16 cellular contexts compared by ENCODE assay signal in genomic region chr2:146124741-146125140, GRCh38.
DNase-seq lines count a peak whose midpoint lies in the region; ATAC-seq and TF ChIP-seq lines count a peak whose summit lies in the region.
"Had no signal": no experiment of that assay in that cellular context is flagged by ENCODE, and none has a peak within 500 bp of the region (broad histone marks: within the 10 kb centered on the region; RNA-seq: fewer than 3 reads in every experiment).

No MANE protein-coding gene starts in this region.

- DNase-seq in AG08395 (ENCODE audit: low spot score) (peak; percentile 26), LHCN-M2 (ENCODE audit: low read depth) (peak; percentile 83), amniotic epithelial cell (ENCODE audit: low read depth) (peak; percentile 94), foreskin melanocyte (peak; percentile 13), Caco-2 (no peak), NCI-H345 (lab: John Stamatoyannopoulos, UW) (no peak), NCI-H1417 treated with DMSO at 0.1 percent for 48 hours (lab: John Stamatoyannopoulos, UW) (no peak)
- DNase-seq: activated CD4-positive, alpha-beta T cell treated with anti-CD3 and anti-CD28 coated beads for 36 hours; activated T-cell treated with anti-CD3 and anti-CD28 coated beads, Interleukin-2, amount 50 U/mL, for 1 hour; adrenal gland; H7; MM.1S; tibial artery had no signal

- no peak for TF ChIP-seq CTCF in Caco-2 (IDR thresholded peaks at IDR 0.05; ENCODE audit: insufficient read depth in 1 of 2, low read depth in 1 of 2, low read length in 1 of 2, severe bottlenecking in 1 of 2, unreplicated experiment in 1 of 2)

- H3K9me3 ChIP-seq in Caco-2 = no peaks in the 10 kb centered on the region
- H3K9me3 ChIP-seq: adrenal gland, tibial artery had no signal

- POLR2A ChIA-PET in Caco-2 (lab: Charles Lee) = no interaction called here

- no peaks in the 10 kb centered on the region for H3K36me3 Mint-ChIP-seq in Caco-2 (ENCODE audit: insufficient read depth, unreplicated experiment)

- no peak overlapping the region for H3K4me3 ChIP-seq in Caco-2 (ENCODE audit: low read depth, low read length)
- H3K4me3 ChIP-seq: adrenal gland, tibial artery had no signal

- no peaks in the 10 kb centered on the region for H3K27me3 Mint-ChIP-seq in Caco-2 (ENCODE audit: insufficient read depth, unreplicated experiment)
- H3K27me3 Mint-ChIP-seq: activated CD4-positive, alpha-beta T cell treated with anti-CD3 and anti-CD28 coated beads for 36 hours; dendritic cell treated with granulocyte-macrophage colony-stimulating factor and Interleukin-4, amounts not matched to agents 40 ng/mL and 50 ng/mL, for 4 days had no signal

- BruUV-seq in Caco-2 (replicated peaks; lab: Mats Ljungman, UMichigan) = no TSS peak

- no peaks in the 10 kb centered on the region for H3K9me3 Mint-ChIP-seq in Caco-2 (ENCODE audit: unreplicated experiment)
- H3K9me3 Mint-ChIP-seq: dendritic cell treated with granulocyte-macrophage colony-stimulating factor and Interleukin-4, amounts not matched to agents 40 ng/mL and 50 ng/mL, for 4 days; T-helper 1 cell treated with Interleukin-12 subunit alpha and Interleukin-12 subunit beta and Interleukin-4 antibody, amounts not matched to agents 30 μg/mL and 1 μg/mL, for 36 hours had no signal

- H3K4me1 ChIP-seq in Caco-2 = no peaks in the 10 kb centered on the region
- H3K4me1 ChIP-seq: adrenal gland, tibial artery had no signal

- H3K27me3 ChIP-seq in Caco-2 (replicated peaks; ENCODE audit: control insufficient read depth, insufficient read depth, low read length) = no peaks in the 10 kb centered on the region
- H3K27me3 ChIP-seq: adrenal gland, tibial artery had no signal

- no peaks in the 10 kb centered on the region for H3K4me1 Mint-ChIP-seq in Caco-2 (ENCODE audit: low read depth, unreplicated experiment)
- H3K4me1 Mint-ChIP-seq: activated CD4-positive, alpha-beta T cell treated with anti-CD3 and anti-CD28 coated beads for 36 hours had no signal

- no peaks in the 10 kb centered on the region for H3K36me3 ChIP-seq in Caco-2 (ENCODE audit: control insufficient read depth, insufficient read depth, low read length)
- H3K36me3 ChIP-seq: adrenal gland, tibial artery had no signal

- no peak overlapping the region for H3K27ac Mint-ChIP-seq in Caco-2 (ENCODE audit: unreplicated experiment)
- H3K27ac Mint-ChIP-seq: activated CD4-positive, alpha-beta T cell treated with anti-CD3 and anti-CD28 coated beads for 36 hours; dendritic cell treated with granulocyte-macrophage colony-stimulating factor and Interleukin-4, amounts not matched to agents 40 ng/mL and 50 ng/mL, for 4 days; T-helper 1 cell treated with Interleukin-12 subunit alpha and Interleukin-12 subunit beta and Interleukin-4 antibody, amounts not matched to agents 30 μg/mL and 1 μg/mL, for 36 hours had no signal

- intact Hi-C loops in Caco-2 (cut with micrococcal nuclease; ENCODE audit: unreplicated experiment) = no loop called here

- H3K4me3 Mint-ChIP-seq in Caco-2 (ENCODE audit: unreplicated experiment) = no peak overlapping the region
- H3K4me3 Mint-ChIP-seq: activated CD4-positive, alpha-beta T cell treated with anti-CD3 and anti-CD28 coated beads for 36 hours; dendritic cell treated with granulocyte-macrophage colony-stimulating factor and Interleukin-4, amounts not matched to agents 40 ng/mL and 50 ng/mL, for 4 days; T-helper 1 cell treated with Interleukin-12 subunit alpha and Interleukin-12 subunit beta and Interleukin-4 antibody, amounts not matched to agents 30 μg/mL and 1 μg/mL, for 36 hours had no signal

- no peak for ATAC-seq in GM19397 (IDR thresholded peaks at IDR 0.05; ENCODE audit: unreplicated experiment)
- ATAC-seq: activated CD4-positive, alpha-beta T cell treated with anti-CD3 and anti-CD28 coated beads for 36 hours had no signal

- CTCF ChIA-PET in Caco-2 (lab: Charles Lee) = interaction anchor here (0.5 kb wide), 1 partner anchor 417 kb away, joined by 3 read pairs; no protein-coding TSS in a partner anchor

Comparison
In these comparisons a context has a peak if more than half of its experiments do, and no peak if none do; other contexts are left out.
1. DNase-seq: peak in AG08395 (single experiment), LHCN-M2 (single experiment), amniotic epithelial cell (single experiment) and foreskin melanocyte (single experiment); none in Caco-2 (0 of 2), NCI-H345 (single experiment) and NCI-H1417 treated with DMSO at 0.1 percent for 48 hours (single experiment).